8 cellular contexts compared by ENCODE assay signal in the genomic region with DNA sequence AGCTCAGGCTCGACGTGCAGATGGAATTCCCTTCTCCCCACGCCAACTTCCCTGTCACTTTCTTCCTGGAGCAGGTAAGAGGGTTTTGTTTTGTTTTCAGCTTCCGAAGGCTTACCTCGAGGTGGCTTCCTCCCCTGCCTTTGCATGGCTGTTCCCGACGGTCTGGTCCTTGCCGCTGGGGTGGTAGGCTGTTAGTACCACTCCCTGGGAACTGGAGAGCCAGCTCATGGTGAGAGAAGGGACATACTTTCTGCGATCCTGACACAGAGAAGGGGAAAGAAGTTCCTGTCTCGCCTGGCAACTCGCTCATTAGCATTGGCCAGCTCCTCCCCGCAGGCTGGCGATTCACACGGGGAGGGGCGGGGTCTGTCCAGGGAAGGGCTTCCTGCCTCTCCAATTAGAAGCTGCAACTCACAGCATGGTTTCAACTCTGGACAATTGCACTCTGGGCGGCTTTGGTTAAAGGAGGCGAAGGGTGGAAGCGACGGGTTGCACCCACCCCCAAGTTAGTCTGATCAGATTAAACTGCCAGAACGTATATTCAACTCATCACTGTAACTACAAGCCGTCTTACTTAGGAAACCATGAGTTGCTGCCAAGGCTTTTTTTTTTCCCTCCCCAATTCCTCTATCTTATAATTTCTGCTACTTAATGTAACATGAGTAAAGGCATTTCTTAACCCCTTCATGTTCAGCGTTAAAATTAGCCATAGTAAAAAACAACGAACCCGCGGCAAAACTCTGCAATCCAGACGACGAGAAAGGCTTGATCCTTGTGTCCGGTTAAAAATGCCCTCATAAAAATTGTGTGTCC. TPM values are rescaled to one million over a fixed set of nuclear protein-coding genes. Genes with fewer than 3 reads are reported as not detected.
A peak's percentile ranks its signal among the peaks of the same experiment; 100 is the strongest.
DNase-seq lines count a peak whose midpoint lies in the region; ATAC-seq and TF ChIP-seq lines count a peak whose summit lies in the region.

A gene with protein sequence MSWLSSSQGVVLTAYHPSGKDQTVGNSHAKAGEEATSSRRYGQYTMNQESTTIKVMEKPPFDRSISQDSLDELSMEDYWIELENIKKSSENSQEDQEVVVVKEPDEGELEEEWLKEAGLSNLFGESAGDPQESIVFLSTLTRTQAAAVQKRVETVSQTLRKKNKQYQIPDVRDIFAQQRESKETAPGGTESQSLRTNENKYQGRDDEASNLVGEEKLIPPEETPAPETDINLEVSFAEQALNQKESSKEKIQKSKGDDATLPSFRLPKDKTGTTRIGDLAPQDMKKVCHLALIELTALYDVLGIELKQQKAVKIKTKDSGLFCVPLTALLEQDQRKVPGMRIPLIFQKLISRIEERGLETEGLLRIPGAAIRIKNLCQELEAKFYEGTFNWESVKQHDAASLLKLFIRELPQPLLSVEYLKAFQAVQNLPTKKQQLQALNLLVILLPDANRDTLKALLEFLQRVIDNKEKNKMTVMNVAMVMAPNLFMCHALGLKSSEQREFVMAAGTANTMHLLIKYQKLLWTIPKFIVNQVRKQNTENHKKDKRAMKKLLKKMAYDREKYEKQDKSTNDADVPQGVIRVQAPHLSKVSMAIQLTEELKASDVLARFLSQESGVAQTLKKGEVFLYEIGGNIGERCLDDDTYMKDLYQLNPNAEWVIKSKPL (minus strand): TSS at position 269 of the 813 bp plus-strand sequence. CDS start 41 bp downstream, at position 228.

- no peaks in the 10 kb centered on the region for H3K4me1 ChIP-seq in foreskin keratinocyte
- H3K4me1 ChIP-seq in neuron (ENCODE audit: insufficient read depth, low read length): peaks cover 14% of the 10 kb centered on the region
- peaks cover 4 to 36% (median 29%) of the 10 kb centered on the region in 5 donors for H3K4me1 ChIP-seq in subcutaneous abdominal adipose tissue (ENCODE audit: control insufficient read depth in 5 of 5, insufficient read depth in 5 of 5, low read length in 5 of 5)

- H3K27me3 ChIP-seq in foreskin keratinocyte: no peaks in the 10 kb centered on the region
- no peaks in the 10 kb centered on the region for H3K27me3 ChIP-seq in neuron (ENCODE audit: insufficient read depth, low read length)
- H3K27me3 ChIP-seq in subcutaneous abdominal adipose tissue (ENCODE audit: control insufficient read depth in 5 of 5, insufficient read depth in 4 of 5, low read length in 5 of 5): peaks cover 0 to 3% (median 0%) of the 10 kb centered on the region in 5 donors

- H3K9me3 ChIP-seq in neuron (ENCODE audit: low read length): no peaks in the 10 kb centered on the region
- no peaks in the 10 kb centered on the region for H3K9me3 ChIP-seq in subcutaneous abdominal adipose tissue (ENCODE audit: control insufficient read depth in 5 of 5, low read length in 5 of 5)

- H3K9ac ChIP-seq in subcutaneous abdominal adipose tissue (ENCODE audit: low read length in 5 of 5): peak within 1 kb of the TSS; percentile 78 to 94 (median 85)

- TF ChIP-seq CTCF in GM20000 (IDR thresholded peaks at IDR 0.05; ENCODE audit: extremely low read depth, missing control alignments): no peak
- no peak for TF ChIP-seq CTCF in foreskin keratinocyte (conservative IDR thresholded peaks at IDR 0.05)

- no peaks in the 10 kb centered on the region for H3K36me3 ChIP-seq in neuron (ENCODE audit: insufficient read depth, low read length)
- H3K36me3 ChIP-seq in subcutaneous abdominal adipose tissue (ENCODE audit: control insufficient read depth in 5 of 5, insufficient read depth in 5 of 5, low read length in 5 of 5): peaks cover 0 to 2% (median 0%) of the 10 kb centered on the region in 5 donors

- peak within 1 kb of the TSS; percentile 71 for H2AFZ ChIP-seq in neuron (ENCODE audit: low read depth, low read length)

- H3K4me3 ChIP-seq in neuron (ENCODE audit: low read length) (peak within 1 kb of the TSS; percentile 58), subcutaneous abdominal adipose tissue (ENCODE audit: low read depth in 1 of 5, low read length in 5 of 5) (peak within 1 kb of the TSS; percentile 74 to 99 (median 90))

- H3K27ac ChIP-seq in foreskin keratinocyte (peak within 1 kb of the TSS; percentile 37), subcutaneous abdominal adipose tissue (ENCODE audit: low read depth, low read length) (peak within 1 kb of the TSS; percentile 92)

- peak; percentile 97 for ATAC-seq in foreskin keratinocyte

- in situ Hi-C loops in Caki2 (cut with HindIII; ENCODE audit: low pct_unique_long_range_greater_than_20kb, low sequenced_read_pairs): no loop called here

- DNase-seq in Caki2 (ENCODE audit: low read depth) (peak; percentile 96), GM20000 (ENCODE audit: low spot score) (peak; percentile 73), HS-5 (ENCODE audit: low read depth) (peak; percentile 80), activated gamma-delta T cell treated with Interleukin-2 at 50 U/mL for 16 hours (peak; percentile 68), foreskin keratinocyte (peak; percentile 72 to 87)

- TF ChIP-seq POLR2A in Raji (IDR thresholded peaks at IDR 0.05; ENCODE audit: insufficient read depth, low read depth, low read length): peak; percentile 66

RNA-seq across cellular contexts. Expression of the gene that starts here (rescaled TPM):
- 12.0 and 17.3 TPM in 2 replicates for total RNA-seq in Caki2 (2014; rRNA removed; shearing (Covaris generic); ENCODE audit: low replicate concordance)
- total RNA-seq in foreskin keratinocyte: 37.5 and 57.1 TPM in 2 replicates
- polyA plus RNA-seq in foreskin keratinocyte: 12.4 and 15.7 TPM in 2 replicates

Comparison
In these comparisons a context has a peak if more than half of its experiments do, and no peak if none do; other contexts are left out.
1. Peak in every context shown above with its lines: DNase-seq, ATAC-seq, H3K4me3 ChIP-seq and H3K27ac ChIP-seq.